ENCODE assay signal across 10 cellular contexts in the genomic region with DNA sequence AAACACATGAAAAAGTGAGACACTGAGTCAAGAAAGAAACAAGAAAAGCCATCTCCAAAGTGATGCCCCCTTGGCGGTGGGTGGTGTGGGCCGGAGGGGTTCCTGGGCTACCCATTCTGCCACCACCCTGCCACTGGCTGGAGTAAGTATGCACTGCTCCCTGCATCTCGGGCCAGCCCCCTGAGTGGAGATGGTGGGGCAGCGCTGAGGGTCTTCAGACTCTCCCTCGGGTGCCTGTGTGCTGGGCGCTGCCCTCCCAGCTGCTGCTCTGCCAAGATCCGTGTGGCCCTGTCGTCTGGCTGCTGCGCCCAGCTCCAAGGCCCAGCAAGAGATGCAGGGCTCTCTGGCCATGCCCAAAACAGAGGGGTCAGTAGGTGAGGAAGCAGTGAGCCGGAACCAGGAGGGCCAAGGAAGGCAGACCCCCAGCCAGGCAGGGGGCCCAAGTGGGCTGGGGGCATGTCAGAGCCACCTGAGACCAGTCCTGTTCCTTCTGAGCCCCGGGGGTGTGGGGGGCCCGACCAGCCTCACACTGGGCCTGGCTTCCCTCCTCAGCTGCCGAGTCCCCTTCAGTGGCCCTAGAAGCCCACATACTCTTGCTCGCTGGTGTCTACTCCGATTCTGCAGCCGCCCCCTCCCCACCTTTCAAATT. TPM values are rescaled to one million over a fixed set of nuclear protein-coding genes. Genes with fewer than 3 reads are reported as not detected.
A peak's percentile ranks its signal among the peaks of the same experiment; 100 is the strongest.
DNase-seq lines count a peak whose midpoint lies in the region; ATAC-seq, FAIRE-seq and TF ChIP-seq lines count a peak whose summit lies in the region.
"Had no signal": no experiment of that assay in that cellular context is flagged by ENCODE, and none has a peak within 500 bp of the region (broad histone marks: within the 10 kb centered on the region; RNA-seq: fewer than 3 reads in every experiment).

No MANE protein-coding gene starts in this region.

- peaks cover 0 to 3% (median 0%) of the 10 kb centered on the region in 3 donors for H3K27me3 Mint-ChIP-seq in CD14-positive monocyte (ENCODE audit: low read depth in 3 of 3)
- H3K27me3 Mint-ChIP-seq in activated naive CD8-positive, alpha-beta T cell treated with anti-CD3 and anti-CD28 coated beads, Interleukin-2, amount 10 ng/mL, durations not matched to agents 7 days and 5 days = no peaks in the 10 kb centered on the region
- H3K27me3 Mint-ChIP-seq in naive thymus-derived CD8-positive, alpha-beta T cell = no peaks in the 10 kb centered on the region

- CTCF ChIA-PET in RWPE1 (lab: Yijun Ruan, JAX) = interaction anchor here (0.7 kb wide), 1 partner anchor 117 kb away, joined by 5 read pairs; no protein-coding TSS in a partner anchor

- no peak for ATAC-seq in activated naive CD8-positive, alpha-beta T cell treated with anti-CD3 and anti-CD28 coated beads, Interleukin-2, amount 10 ng/mL, durations not matched to agents 7 days and 5 days (ENCODE audit: low read depth)
- ATAC-seq in naive thymus-derived CD8-positive, alpha-beta T cell = peak in 1 of 2 donors; percentile 22

- DNase-seq in CD14-positive monocyte (ENCODE audit: low spot score) (no peak), GM12891 (ENCODE audit: insufficient read length, low spot score) (peak; percentile 23), RWPE1 (ENCODE audit: low spot score) (no peak), NCI-H187 (lab: John Stamatoyannopoulos, UW) (no peak), SIG-M5 (lab: John Stamatoyannopoulos, UW) (no peak), WERI-Rb-1 (no peak)
- peak; percentile 42 for DNase-seq in activated naive CD8-positive, alpha-beta T cell treated with anti-CD3 and anti-CD28 coated beads, Interleukin-2, amount 10 ng/mL, durations not matched to agents 7 days and 5 days
- peak in 1 of 10 donors; percentile 66 for DNase-seq in naive thymus-derived CD8-positive, alpha-beta T cell
- DNase-seq: HCEC 1CT, NCI-H1930 had no signal

- intact Hi-C loops in CD14-positive monocyte (cut with micrococcal nuclease) = loop anchor here (5.0 to 10.0 kb wide), 2 partner anchors 32 to 425 kb away; partner anchors contain the start of gene CRIP1 (in 1 of the 2)

- FAIRE-seq in GM12891 (lab: Jason Lieb, UNC) = peak; percentile 41

- POLR2A ChIA-PET in activated naive CD8-positive, alpha-beta T cell treated with anti-CD3 and anti-CD28 coated beads, Interleukin-2, amount 10 ng/mL, durations not matched to agents 7 days and 5 days (lab: Charles Lee) = interaction anchor here (1.8 to 12.0 kb wide), 4 partner anchors 13 to 241 kb away, joined by 4 to 176 read pairs (median 22); partner anchors contain the start of gene BRF1
- POLR2A ChIA-PET in naive thymus-derived CD8-positive, alpha-beta T cell (lab: Charles Lee) = interaction anchor here (0.9 to 11.8 kb wide), 5 partner anchors 14 to 259 kb away, joined by 3 to 254 read pairs (median 25); partner anchors contain the start of gene CDCA4
- POLR2A ChIA-PET in RWPE1 (lab: Yijun Ruan, JAX; ENCODE audit: low non-redundant PET) = no interaction called here

- peaks cover 0 to 3% (median 0%) of the 10 kb centered on the region in 7 donors for H3K9me3 Mint-ChIP-seq in CD14-positive monocyte
- H3K9me3 Mint-ChIP-seq in activated naive CD8-positive, alpha-beta T cell treated with anti-CD3 and anti-CD28 coated beads, Interleukin-2, amount 10 ng/mL, durations not matched to agents 7 days and 5 days = no peaks in the 10 kb centered on the region
- H3K9me3 Mint-ChIP-seq in naive thymus-derived CD8-positive, alpha-beta T cell = no peaks in the 10 kb centered on the region

- no peaks in the 10 kb centered on the region for H3K27me3 ChIP-seq in WERI-Rb-1 (ENCODE audit: insufficient read depth, low read depth, severe bottlenecking)

- H3K27ac ChIP-seq in RWPE1 (no peak overlapping the region), WERI-Rb-1 (no peak overlapping the region)

- H3K36me3 ChIP-seq in WERI-Rb-1 = no peaks in the 10 kb centered on the region

- peak overlapping the region; percentile 77 to 85 for H3K4me3 Mint-ChIP-seq in CD14-positive monocyte
- peak overlapping the region; percentile 89 for H3K4me3 Mint-ChIP-seq in activated naive CD8-positive, alpha-beta T cell treated with anti-CD3 and anti-CD28 coated beads, Interleukin-2, amount 10 ng/mL, durations not matched to agents 7 days and 5 days
- H3K4me3 Mint-ChIP-seq in naive thymus-derived CD8-positive, alpha-beta T cell = peak overlapping the region; percentile 81 to 97 (median 88)

- peaks cover 68% of the 10 kb centered on the region for H3K4me1 Mint-ChIP-seq in CD14-positive monocyte
- H3K4me1 Mint-ChIP-seq in activated naive CD8-positive, alpha-beta T cell treated with anti-CD3 and anti-CD28 coated beads, Interleukin-2, amount 10 ng/mL, durations not matched to agents 7 days and 5 days = peaks cover 29% of the 10 kb centered on the region
- peaks cover 30 to 67% (median 64%) of the 10 kb centered on the region in 4 donors for H3K4me1 Mint-ChIP-seq in naive thymus-derived CD8-positive, alpha-beta T cell

- no peak overlapping the region for H3K4me3 ChIP-seq in WERI-Rb-1 (ENCODE audit: low read depth, low read length)

- peaks cover 36 to 53% of the 10 kb centered on the region in 2 donors for H3K36me3 Mint-ChIP-seq in CD14-positive monocyte
- H3K36me3 Mint-ChIP-seq in activated naive CD8-positive, alpha-beta T cell treated with anti-CD3 and anti-CD28 coated beads, Interleukin-2, amount 10 ng/mL, durations not matched to agents 7 days and 5 days = peaks cover 25% of the 10 kb centered on the region
- peaks cover 0 to 43% (median 9%) of the 10 kb centered on the region in 3 donors for H3K36me3 Mint-ChIP-seq in naive thymus-derived CD8-positive, alpha-beta T cell

- no peaks in the 10 kb centered on the region for H3K9me3 ChIP-seq in WERI-Rb-1 (ENCODE audit: severe bottlenecking)

- no peak for TF ChIP-seq CTCF in CD14-positive monocyte (IDR thresholded peaks at IDR 0.05)
- no peak for TF ChIP-seq CTCF in RWPE1 (conservative IDR thresholded peaks at IDR 0.05; ENCODE audit: low read depth)
- no peak for TF ChIP-seq CTCF in WERI-Rb-1 (IDR thresholded peaks at IDR 0.05; ENCODE audit: low read depth, low read length)

- peak overlapping the region; percentile 89 to 99 (median 92) for H3K27ac Mint-ChIP-seq in CD14-positive monocyte
- peak overlapping the region; percentile 89 for H3K27ac Mint-ChIP-seq in activated naive CD8-positive, alpha-beta T cell treated with anti-CD3 and anti-CD28 coated beads, Interleukin-2, amount 10 ng/mL, durations not matched to agents 7 days and 5 days
- H3K27ac Mint-ChIP-seq in naive thymus-derived CD8-positive, alpha-beta T cell = peak overlapping the region; percentile 94 to 99 (median 98)

- TF ChIP-seq POLR2A in GM12891 (IDR thresholded peaks at IDR 0.05; ENCODE audit: low read depth, low read length) = peak; percentile 27; the same call in 1 of the 2 replicates

TF ChIP-seq in GM12891, 5 proteins besides CTCF, POLR2A, EP300 and RAD21:
- TF ChIP-seq POLR2AphosphoS5 (IDR thresholded peaks at IDR 0.05; ENCODE audit: low read depth, low read length) (no peak), TAF1 (IDR thresholded peaks at IDR 0.05; ENCODE audit: low read depth, low read length) (no peak), POU2F2 (IDR thresholded peaks at IDR 0.05; ENCODE audit: low read depth, low read length) (no peak), PAX5 (IDR thresholded peaks at IDR 0.05; ENCODE audit: insufficient read depth, low read length, severe bottlenecking) (no peak), SPI1 (IDR thresholded peaks at IDR 0.05; ENCODE audit: low read depth, low read length) (no peak)

RNA-seq across cellular contexts. Expression of gene GPR132, which starts 5.2 kb away (rescaled TPM):
- polyA plus RNA-seq in CD14-positive monocyte = 10 to 100 TPM in 1 of 2 donors, 1 to 10 TPM in 1; 6.3 to 13.0 TPM
- 18.8 TPM for polyA plus RNA-seq in GM12891 (2012; ENCODE audit: low read depth, missing spikeins)
- 10 to 100 TPM; 43.5 to 46.6 TPM for total RNA-seq in activated naive CD8-positive, alpha-beta T cell treated with anti-CD3 and anti-CD28 coated beads, Interleukin-2, amount 10 ng/mL, durations not matched to agents 7 days and 5 days
- total RNA-seq in naive thymus-derived CD8-positive, alpha-beta T cell = 10 to 100 TPM; 36.3 to 41.4 TPM
- 10 to 100 TPM in 1 of 3 donors, 1 to 10 TPM in 2; 9.4 to 37.2 (median 9.7) TPM for polyA plus RNA-seq in naive thymus-derived CD8-positive, alpha-beta T cell

RNA-seq across cellular contexts. Expression of gene CDCA4, which starts 39.2 kb away (rescaled TPM):
- 10 to 100 TPM in 1 of 2 donors, 1 to 10 TPM in 1; 8.6 to 12.0 TPM for polyA plus RNA-seq in CD14-positive monocyte
- polyA plus RNA-seq in GM12891 (2012; ENCODE audit: low read depth, missing spikeins) = 35.1 TPM
- total RNA-seq in activated naive CD8-positive, alpha-beta T cell treated with anti-CD3 and anti-CD28 coated beads, Interleukin-2, amount 10 ng/mL, durations not matched to agents 7 days and 5 days = 10 to 100 TPM; 51.7 to 53.3 TPM
- 10 to 100 TPM; 11.0 to 12.4 TPM for total RNA-seq in naive thymus-derived CD8-positive, alpha-beta T cell
- polyA plus RNA-seq in naive thymus-derived CD8-positive, alpha-beta T cell = 10 to 100 TPM in 2 of 3 donors, 1 to 10 TPM in 1; 8.2 to 12.0 (median 11.3) TPM

Comparison
In these comparisons a context has a peak if more than half of its experiments do, and no peak if none do; other contexts are left out.
1. DNase-seq: peak in GM12891 (single experiment) and activated naive CD8-positive, alpha-beta T cell treated with anti-CD3 and anti-CD28 coated beads, Interleukin-2, amount 10 ng/mL, durations not matched to agents 7 days and 5 days (single experiment); none in CD14-positive monocyte (single experiment), RWPE1 (single experiment), NCI-H187 (0 of 2), SIG-M5 (single experiment) and WERI-Rb-1 (single experiment).
2. Peak in every context shown above with its lines, with median percentiles within 50 percentile points of each other: H3K27ac Mint-ChIP-seq and H3K4me3 Mint-ChIP-seq.